Comparison of ENCODE assay signal across 22 cellular contexts in the genomic region with DNA sequence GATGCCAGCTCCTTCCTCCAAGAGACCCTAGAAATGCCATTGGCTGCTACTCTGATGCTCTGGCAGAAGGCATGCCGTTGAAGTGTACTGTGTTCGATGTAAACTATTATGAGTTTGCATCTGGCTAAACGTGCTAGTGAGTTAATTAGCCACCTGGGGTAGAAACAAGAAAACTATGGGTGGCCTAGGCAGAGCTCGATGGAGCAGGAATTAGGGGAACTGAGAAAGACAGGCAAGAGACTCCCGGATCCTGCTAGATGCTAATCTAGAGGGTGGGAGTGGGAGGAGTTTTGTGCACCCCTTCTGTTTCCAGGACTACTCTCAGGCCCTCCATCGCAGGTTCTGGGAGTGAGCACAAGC. TPM values are rescaled to one million over a fixed set of nuclear protein-coding genes. Genes with fewer than 3 reads are reported as not detected.
"Had no signal": no experiment of that assay in that cellular context is flagged by ENCODE, and none has a peak within 500 bp of the region (broad histone marks: within the 10 kb centered on the region; RNA-seq: fewer than 3 reads in every experiment).

No MANE protein-coding gene starts in this region.

- H3K4me1 Mint-ChIP-seq: stimulated activated naive CD8-positive, alpha-beta T cell treated with anti-CD3 and anti-CD28 coated beads, Interleukin-15, amount 100 ng/mL, for 72 hours had no signal

- DNase-seq: effector CD8-positive, alpha-beta T cell; foreskin melanocyte; left ventricle myocardium superior; ovary; spleen; stimulated activated CD4-positive, alpha-beta T cell treated with anti-CD3 and anti-CD28 coated beads, Interleukin-4, amount 100 ng/mL, for 24 hours had no signal

- H3K9me3 Mint-ChIP-seq: stimulated activated memory B cell treated with anti-CD40 and anti-IgM and Interleukin-4, amounts not matched to agents 10 μg/mL and 1 μg/mL and 100 μg/mL, for 72 hours; stimulated activated naive CD8-positive, alpha-beta T cell treated with anti-CD3 and anti-CD28 coated beads, Interleukin-15, amount 100 ng/mL, for 72 hours had no signal

- H3K27ac ChIP-seq: coronary artery, ovary, spleen, testis, tibial nerve had no signal

- H3K36me3 Mint-ChIP-seq: naive thymus-derived CD4-positive, alpha-beta T cell; stimulated activated memory B cell treated with anti-CD40 and anti-IgM and Interleukin-4, amounts not matched to agents 10 μg/mL and 1 μg/mL and 100 μg/mL, for 72 hours had no signal

- H3K27me3 ChIP-seq: dorsolateral prefrontal cortex, ovary, testis had no signal

- H3K36me3 ChIP-seq: ovary, spleen, tibial nerve had no signal

- ATAC-seq: sciatic nerve had no signal

- H3K27ac Mint-ChIP-seq: naive thymus-derived CD4-positive, alpha-beta T cell; progenitor cell of endocrine pancreas; stimulated activated memory B cell treated with anti-CD40 and anti-IgM and Interleukin-4, amounts not matched to agents 10 μg/mL and 1 μg/mL and 100 μg/mL, for 72 hours; stimulated activated naive CD8-positive, alpha-beta T cell treated with anti-CD3 and anti-CD28 coated beads, Interleukin-15, amount 100 ng/mL, for 72 hours had no signal

- H3K4me3 Mint-ChIP-seq: naive thymus-derived CD4-positive, alpha-beta T cell; stimulated activated memory B cell treated with anti-CD40 and anti-IgM and Interleukin-4, amounts not matched to agents 10 μg/mL and 1 μg/mL and 100 μg/mL, for 72 hours; stimulated activated naive CD8-positive, alpha-beta T cell treated with anti-CD3 and anti-CD28 coated beads, Interleukin-15, amount 100 ng/mL, for 72 hours had no signal

- H3K9me3 ChIP-seq: ovary, spleen, testis, tibial nerve had no signal

- H3K4me3 ChIP-seq: coronary artery, dorsolateral prefrontal cortex, lung, ovary, spleen, testis, tibial nerve had no signal

- H3K4me1 ChIP-seq: spleen, testis, tibial nerve had no signal

RNA-seq across cellular contexts. Expression of a gene that starts 32.0 kb away (rescaled TPM):
- total RNA-seq: sciatic nerve, tibial nerve had no signal
- polyA plus RNA-seq: naive thymus-derived CD4-positive, alpha-beta T cell had no signal

RNA-seq across cellular contexts. Expression of a gene that starts 57.4 kb away (rescaled TPM):
- total RNA-seq: chondrocyte; kidney epithelial cell; left ventricle myocardium superior; lung; mononuclear cell; naive thymus-derived CD4-positive, alpha-beta T cell; progenitor cell of endocrine pancreas; sciatic nerve; skeletal muscle tissue; spleen; subcutaneous adipose tissue; tibial nerve; urinary bladder had no signal
- polyA plus RNA-seq: lung; naive thymus-derived CD4-positive, alpha-beta T cell; spleen; urinary bladder had no signal
